Comparison of ENCODE assay signal across 2 cellular contexts in genomic region chr17:48992433-48992832, GRCh38.
TF ChIP-seq lines count a peak whose summit lies in the region.

No MANE protein-coding gene starts in this region.

TF ChIP-seq in GM23338, 12 proteins besides CTCF, POLR2A, EP300 and RAD21:
- TF ChIP-seq ZNF331 (CRISPR knock-in tag; IDR thresholded peaks at IDR 0.05; ENCODE audit: low read depth) (no peak), ZNF114 (CRISPR knock-in tag; IDR thresholded peaks at IDR 0.05) (no peak), STAT1 (IDR thresholded peaks at IDR 0.05; ENCODE audit: unreplicated experiment) (no peak), ZNF462 (CRISPR knock-in tag; IDR thresholded peaks at IDR 0.05) (no peak), NANOG (IDR thresholded peaks at IDR 0.05; ENCODE audit: borderline replicate concordance) (no peak), EZH2 (IDR thresholded peaks at IDR 0.05; ENCODE audit: low read depth, unreplicated experiment) (no peak), EZH2phosphoT487 (IDR thresholded peaks at IDR 0.05; ENCODE audit: unreplicated experiment) (no peak), CREB1 (CRISPR knock-in tag; IDR thresholded peaks at IDR 0.05; ENCODE audit: low read depth) (no peak), ETS1 (IDR thresholded peaks at IDR 0.05) (no peak), JUNB (IDR thresholded peaks at IDR 0.05; ENCODE audit: unreplicated experiment) (no peak), REST (IDR thresholded peaks at IDR 0.05; ENCODE audit: unreplicated experiment) (no peak), POLR2AphosphoS5 (IDR thresholded peaks at IDR 0.05; ENCODE audit: low read depth) (no peak)

TF ChIP-seq in K562, 482 proteins besides CTCF, POLR2A, EP300 and RAD21:
- TF ChIP-seq LEF1 (IDR thresholded peaks at IDR 0.05), result 0 out of 2 replicates have a peak, but pooled peaks have one; percentile 27
- peak; percentile 60; the same call in 1 of the 2 replicates for TF ChIP-seq SMARCA5 (IDR thresholded peaks at IDR 0.05)
- no peak for TF ChIP-seq ZNF277 (CRISPR knock-in tag; IDR thresholded peaks at IDR 0.05; ENCODE audit: borderline replicate concordance)
- no peak for TF ChIP-seq CGGBP1 (CRISPR knock-in tag; IDR thresholded peaks at IDR 0.05)
- 0 out of 2 replicates have a peak, but pooled peaks have one; percentile 5 for TF ChIP-seq EP400 (IDR thresholded peaks at IDR 0.05)
- no peak for TF ChIP-seq FOXP1 (CRISPR knock-in tag; IDR thresholded peaks at IDR 0.05)
- TF ChIP-seq ZNF449 (CRISPR knock-in tag; IDR thresholded peaks at IDR 0.05), result no peak
- TF ChIP-seq HNRNPL (IDR thresholded peaks at IDR 0.05; ENCODE audit: low read depth, low read length), result no peak
- no peak for TF ChIP-seq RNF219 (CRISPR knock-in tag; IDR thresholded peaks at IDR 0.05)
- TF ChIP-seq HDAC2 (IDR thresholded peaks at IDR 0.05), result no peak
- TF ChIP-seq TCF15 (CRISPR knock-in tag; IDR thresholded peaks at IDR 0.05), result no peak
- TF ChIP-seq ZNF134 (CRISPR knock-in tag; conservative IDR thresholded peaks at IDR 0.05), result no peak
- TF ChIP-seq E2F6 (IDR thresholded peaks at IDR 0.05; ENCODE audit: borderline replicate concordance in 1 of 2, extremely low read depth in 1 of 2, insufficient read depth in 1 of 2, insufficient read length in 1 of 2, low read depth in 1 of 2, low read length in 1 of 2, poor library complexity in 1 of 2, severe bottlenecking in 1 of 2), result no peak
- 0 out of 2 replicates have a peak, but pooled peaks have one; percentile 13 for TF ChIP-seq SMARCA4 (IDR thresholded peaks at IDR 0.05)
- TF ChIP-seq NFRKB (IDR thresholded peaks at IDR 0.05; ENCODE audit: low read depth), result peak; percentile 51; the same call in 1 of the 2 replicates
- no peak for TF ChIP-seq ZNF354B (CRISPR knock-in tag; IDR thresholded peaks at IDR 0.05)
- TF ChIP-seq SIRT6 (IDR thresholded peaks at IDR 0.05; ENCODE audit: low read depth, low read length), result no peak
- TF ChIP-seq CXXC5 (CRISPR knock-in tag; IDR thresholded peaks at IDR 0.05), result no peak
- TF ChIP-seq RAD51 (IDR thresholded peaks at IDR 0.05; ENCODE audit: borderline replicate concordance, low read depth), result no peak
- no peak for TF ChIP-seq MECOM (CRISPR knock-in tag; IDR thresholded peaks at IDR 0.05)
